ENCODE assay signal across 1 cellular context in genomic region chr14:71555654-71556559, GRCh38.
TF ChIP-seq lines count a peak whose summit lies in the region.

No MANE protein-coding gene starts in this region.

TF ChIP-seq in K562, 482 proteins besides CTCF, POLR2A, EP300 and RAD21 (continued from another document):
- no peak for TF ChIP-seq RREB1 (CRISPR knock-in tag; IDR thresholded peaks at IDR 0.05)
- 0 out of 6 replicates have a peak, but pooled peaks of 1 of the 3 experiments have one; percentile 25 for TF ChIP-seq ZBTB11 (CRISPR knock-in tag; IDR thresholded peaks at IDR 0.05)
- TF ChIP-seq MGA (IDR thresholded peaks at IDR 0.05), result peak; percentile 39
- TF ChIP-seq L3MBTL2 (IDR thresholded peaks at IDR 0.05), result 0 out of 2 replicates have a peak, but pooled peaks have one; percentile 15
- peak; percentile 34; the same call in 1 of the 2 replicates for TF ChIP-seq ARID1B (IDR thresholded peaks at IDR 0.05)
- no peak for TF ChIP-seq CHD1 (IDR thresholded peaks at IDR 0.05; ENCODE audit: low read length)
- peak; percentile 98 for TF ChIP-seq MEIS2 (IDR thresholded peaks at IDR 0.05; ENCODE audit: partially characterized antibody)
- TF ChIP-seq PBX2 (CRISPR knock-in tag; IDR thresholded peaks at IDR 0.05; ENCODE audit: low read depth), result no peak
- TF ChIP-seq PBX2 (tag; conservative IDR thresholded peaks at IDR 0.05; ENCODE audit: low read depth), result peak; percentile 92
- TF ChIP-seq ATF3 (IDR thresholded peaks at IDR 0.05), result peak; percentile 16; the same call in 1 of the 2 replicates
- no peak for TF ChIP-seq ATF3 (CRISPR knock-in tag; conservative IDR thresholded peaks at IDR 0.05)
- TF ChIP-seq HIVEP1 (CRISPR knock-in tag; IDR thresholded peaks at IDR 0.05), result no peak
